ENCODE assay signal across 14 cellular contexts in the genomic region with DNA sequence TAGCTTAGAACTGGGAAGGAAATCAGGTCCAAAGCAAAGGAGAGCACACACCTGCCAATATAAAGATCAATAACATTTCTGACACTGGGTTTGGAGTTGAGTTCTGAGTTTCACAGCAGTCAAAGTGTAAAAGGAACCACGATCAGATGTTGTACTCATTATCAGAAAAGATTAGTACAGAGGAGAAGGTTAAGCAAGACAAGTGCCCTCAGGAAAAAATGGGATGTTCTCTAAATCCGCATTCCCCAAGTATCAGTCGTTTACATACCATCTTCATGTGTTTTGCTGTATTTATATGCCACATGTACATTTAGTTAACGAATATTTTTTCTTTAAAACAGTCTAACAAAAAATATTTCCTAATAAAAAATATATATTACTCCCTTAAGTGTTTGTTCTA. TPM values are rescaled to one million over a fixed set of nuclear protein-coding genes. Genes with fewer than 3 reads are reported as not detected.
DNase-seq lines count a peak whose midpoint lies in the region; ATAC-seq, FAIRE-seq and TF ChIP-seq lines count a peak whose summit lies in the region.
"Had no signal": no experiment of that assay in that cellular context is flagged by ENCODE, and none has a peak within 500 bp of the region (broad histone marks: within the 10 kb centered on the region; RNA-seq: fewer than 3 reads in every experiment).

No MANE protein-coding gene starts in this region.

- H3K4me2 ChIP-seq in PC-9 (peak overlapping the region; percentile 77; the same call in 1 of the 2 replicates), keratinocyte (ENCODE audit: control insufficient read depth, extremely low read depth, insufficient read depth, low read depth, low read length) (peak overlapping the region; percentile 89)

- no peaks in the 10 kb centered on the region for H3K36me3 Mint-ChIP-seq in activated T-cell treated with anti-CD3 and anti-CD28 coated beads, Interleukin-2, amount 50 U/mL, for 24 hours (ENCODE audit: low read depth)

- H3K36me3 ChIP-seq in PC-9 (ENCODE audit: low read depth) (no peaks in the 10 kb centered on the region), keratinocyte (ENCODE audit: control insufficient read depth in 2 of 2, extremely low read depth in 1 of 2, insufficient read depth in 2 of 2, low read length in 2 of 2) (no peaks in the 10 kb centered on the region), thoracic aorta (no peaks in the 10 kb centered on the region), transverse colon (no peaks in the 10 kb centered on the region)
- H3K36me3 ChIP-seq: gastroesophageal sphincter, right lobe of liver, tibial nerve had no signal

- peaks cover 26% of the 10 kb centered on the region for H3K27me3 Mint-ChIP-seq in activated T-cell treated with anti-CD3 and anti-CD28 coated beads, Interleukin-2, amount 50 U/mL, for 24 hours

- CTCF ChIA-PET in PC-9 (lab: Charles Lee) = no interaction called here

- BruUV-seq in PC-9 (replicated peaks; lab: Mats Ljungman, UMichigan) = no TSS peak

- POLR2A ChIA-PET in PC-9 (lab: Charles Lee; ENCODE audit: unreplicated experiment) = no interaction called here

- dilution Hi-C loops in keratinocyte (cut with MboI; ENCODE audit: extremely low pct_ligation_motif_present, low sequenced_read_pairs) = no loop called here

- no peaks in the 10 kb centered on the region; the same call in 1 of the 2 replicates for H3F3A ChIP-seq in PC-9 (ENCODE audit: insufficient read depth, low read depth)

- peak overlapping the region; percentile 58 for H3K4me3 Mint-ChIP-seq in activated T-cell treated with anti-CD3 and anti-CD28 coated beads, Interleukin-2, amount 50 U/mL, for 24 hours

- H3K27ac Mint-ChIP-seq in activated T-cell treated with anti-CD3 and anti-CD28 coated beads, Interleukin-2, amount 50 U/mL, for 24 hours = no peak overlapping the region

- H4K20me1 ChIP-seq in PC-9 (ENCODE audit: insufficient read depth) (no peaks in the 10 kb centered on the region), keratinocyte (ENCODE audit: control insufficient read depth, extremely low read depth, insufficient read depth, low read length) (no peaks in the 10 kb centered on the region)

- H3K79me2 ChIP-seq in PC-9 (ENCODE audit: low read depth) (no peaks in the 10 kb centered on the region), keratinocyte (ENCODE audit: control insufficient read depth, insufficient read depth, low read length) (no peaks in the 10 kb centered on the region)

- H3K4me3 ChIP-seq in PC-9 (no peak overlapping the region), keratinocyte (ENCODE audit: control insufficient read depth in 2 of 3, extremely low read depth in 1 of 3, insufficient read depth in 2 of 3, low read depth in 1 of 3, low read length in 3 of 3) (peak overlapping the region in 1 of 3 experiments; percentile 69), thoracic aorta (peak overlapping the region; percentile 78), transverse colon (no peak overlapping the region)
- H3K4me3 ChIP-seq: lung had no signal

- no peak for TF ChIP-seq EP300 in transverse colon (IDR thresholded peaks at IDR 0.05; ENCODE audit: low read depth)

- no peak for ATAC-seq in thoracic aorta (ENCODE audit: insufficient number of reproducible peaks, low FRiP score, low read depth)

- peaks cover 19% of the 10 kb centered on the region for H3K4me1 ChIP-seq in PC-9 (replicated peaks; ENCODE audit: insufficient read depth)
- H3K4me1 ChIP-seq in keratinocyte (ENCODE audit: control insufficient read depth, extremely low read depth, insufficient read depth, low read length) = peaks cover 28% of the 10 kb centered on the region
- peaks cover 9 to 38% of the 10 kb centered on the region in 2 donors for H3K4me1 ChIP-seq in thoracic aorta (ENCODE audit: control insufficient read depth in 1 of 2, low read depth in 2 of 2)
- H3K4me1 ChIP-seq in transverse colon = peaks cover 0 to 13% (median 8%) of the 10 kb centered on the region in 4 donors

- 72 to 77% methylated on average over 4 of the region's 4 CpGs for WGBS in transverse colon (ENCODE audit: low coverage in 1 of 2), 2 donors

- peaks cover 14% of the 10 kb centered on the region for H3K4me1 Mint-ChIP-seq in activated T-cell treated with anti-CD3 and anti-CD28 coated beads, Interleukin-2, amount 50 U/mL, for 24 hours (ENCODE audit: low read depth)

- H3K9me3 ChIP-seq in PC-9 (ENCODE audit: insufficient read depth, low read depth) = no peaks in the 10 kb centered on the region
- no peaks in the 10 kb centered on the region for H3K9me3 ChIP-seq in keratinocyte (ENCODE audit: control insufficient read depth, low read depth, low read length)
- H3K9me3 ChIP-seq in thoracic aorta = no peaks in the 10 kb centered on the region
- H3K9me3 ChIP-seq in transverse colon = no peaks in the 10 kb centered on the region
- H3K9me3 ChIP-seq: gastroesophageal sphincter, right lobe of liver, tibial nerve had no signal

- H3K27me3 ChIP-seq in PC-9 (ENCODE audit: insufficient read depth, low read depth) (no peaks in the 10 kb centered on the region), keratinocyte (ENCODE audit: control insufficient read depth, extremely low read depth, insufficient read depth, low read length) (no peaks in the 10 kb centered on the region), thoracic aorta (replicated peaks; ENCODE audit: insufficient read depth) (no peaks in the 10 kb centered on the region), transverse colon (peaks cover 17% of the 10 kb centered on the region)
- H3K27me3 ChIP-seq: gastroesophageal sphincter, right lobe of liver, tibial nerve had no signal

- no peak for TF ChIP-seq POLR2A in transverse colon (IDR thresholded peaks at IDR 0.05)

- FAIRE-seq in keratinocyte (lab: Jason Lieb, UNC) = peak; percentile 32
- FAIRE-seq: H1 had no signal

- TF ChIP-seq CTCF in PC-9 (conservative IDR thresholded peaks at IDR 0.05) (no peak), keratinocyte (optimal IDR thresholded peaks at IDR 0.05 in 1 of 3, IDR thresholded peaks at IDR 0.05 in 1 of 3, conservative IDR thresholded peaks at IDR 0.05 in 1 of 3; ENCODE audit: extremely low read depth in 1 of 3, insufficient read depth in 2 of 3, low read length in 3 of 3) (no peak), thoracic aorta (IDR thresholded peaks at IDR 0.05) (no peak), transverse colon (IDR thresholded peaks at IDR 0.05) (no peak)

- intact Hi-C loops in PC-9 (cut with micrococcal nuclease; ENCODE audit: unreplicated experiment) = no loop called here
- intact Hi-C loops in transverse colon (cut with DNase I; ENCODE audit: low total_unique reads) = no loop called here

- no peaks in the 10 kb centered on the region for H3K9me1 ChIP-seq in keratinocyte (ENCODE audit: control insufficient read depth, extremely low read depth, insufficient read depth, low read length)

- H3K27ac ChIP-seq in PC-9 (no peak overlapping the region), keratinocyte (ENCODE audit: control insufficient read depth, insufficient read depth, low read length) (no peak overlapping the region), thoracic aorta (peak overlapping the region in 1 of 2 donors; percentile 82), transverse colon (no peak overlapping the region)

- in situ Hi-C loops in transverse colon (cut with MboI; ENCODE audit: low pct_ligation_motif_present in 1 of 4, low pct_unique_long_range_greater_than_20kb in 1 of 4, low sequenced_read_pairs in 3 of 4) = no loop called here

- H3K9ac ChIP-seq in keratinocyte (ENCODE audit: control insufficient read depth, extremely low read depth, insufficient read depth, low read length) = no peak overlapping the region

- no peaks in the 10 kb centered on the region for H3K9me3 Mint-ChIP-seq in activated T-cell treated with anti-CD3 and anti-CD28 coated beads, Interleukin-2, amount 50 U/mL, for 24 hours

- H2AFZ ChIP-seq in PC-9 (no peak overlapping the region), keratinocyte (ENCODE audit: control insufficient read depth, low read length) (peak overlapping the region; percentile 94)

- no peak for DNase-seq in activated T-cell treated with anti-CD3 and anti-CD28 coated beads, Interleukin-2, amount 50 U/mL, for 24 hours
- DNase-seq in activated T-cell treated with anti-CD3 and anti-CD28 coated beads, Interleukin-2, amount 50 U/mL, for 1 hour = no peak
- no peak for DNase-seq in PC-9
- no peak for DNase-seq in keratinocyte (ENCODE audit: low read depth, low spot score)
- DNase-seq in thoracic aorta (ENCODE audit: low spot score) = no peak
- no peak for DNase-seq in NCI-H524 (lab: John Stamatoyannopoulos, UW)
- DNase-seq in stimulated activated CD4-positive, alpha-beta T cell treated with anti-CD3 and anti-CD28 coated beads, Interleukin-1b, Interleukin-23, amount 100 ng/mL, for 48 hours = no peak
- no peak for DNase-seq in transverse colon
- DNase-seq: activated CD4-positive, CD25-positive, alpha-beta regulatory T cell treated with anti-CD3 and anti-CD28 coated beads, Interleukin-2, amount 50 U/mL, for 72 hours had no signal

- no peaks in the 10 kb centered on the region for H3K9me2 ChIP-seq in PC-9 (ENCODE audit: insufficient read depth)

RNA-seq across cellular contexts. Expression of gene RRAS2, which starts 23.0 kb away (rescaled TPM):
- total RNA-seq in PC-9 (2021) (30.7 and 42.2 TPM in 2 replicates), thoracic aorta (10 to 100 TPM; 39.4 to 47.8 TPM), transverse colon (10 to 100 TPM; 12.3 to 86.0 (median 41.7) TPM)
- polyA plus RNA-seq in keratinocyte = 52.2 to 99.3 TPM (median 54.4 TPM) in 3 replicates
- polyA plus RNA-seq in keratinocyte (2011; ENCODE audit: low read depth) = 167 TPM
- 55.6 and 125 TPM in 2 replicates for polyA plus RNA-seq in keratinocyte (2011; cell fraction: cytosol; rRNA removed)
- 34.4 and 46.8 TPM in 2 replicates for polyA plus RNA-seq in keratinocyte (2011; cell fraction: nucleus; rRNA removed)
- 54.5 and 85.9 TPM in 2 replicates for polyA plus RNA-seq in keratinocyte (2012; ENCODE audit: low replicate concordance)
- 5.9 to 58.9 TPM (median 22.4 TPM) in 3 replicates for polyA minus RNA-seq in keratinocyte
- 77.7 TPM for polyA minus RNA-seq in keratinocyte (2011; cell fraction: cytosol; rRNA and poly(A)+ RNA removed)
- polyA minus RNA-seq in keratinocyte (2011; cell fraction: nucleus; rRNA and poly(A)+ RNA removed) = 27.5 and 43.4 TPM in 2 replicates
